Comparison of ENCODE assay signal across 11 cellular contexts in genomic region chr3:14810795-14811661, GRCh38. TPM values are rescaled to one million over a fixed set of nuclear protein-coding genes. Genes with fewer than 3 reads are reported as not detected.
A peak's percentile ranks its signal among the peaks of the same experiment; 100 is the strongest.
DNase-seq lines count a peak whose midpoint lies in the region; TF ChIP-seq lines count a peak whose summit lies in the region.
"Had no signal": no experiment of that assay in that cellular context is flagged by ENCODE, and none has a peak within 500 bp of the region (broad histone marks: within the 10 kb centered on the region; RNA-seq: fewer than 3 reads in every experiment).

No MANE protein-coding gene starts in this region.

- H3K36me3 ChIP-seq in ACC112 (ENCODE audit: insufficient read depth, low read length) = no peaks in the 10 kb centered on the region
- H3K36me3 ChIP-seq: BE2C had no signal

- DNase-seq in astrocyte of the hippocampus (ENCODE audit: low read depth, low spot score) (peak; percentile 22), posterior vena cava (ENCODE audit: low spot score) (peak; percentile 80), DMS153 (lab: John Stamatoyannopoulos, UW) (no peak), NCI-H1436 (lab: John Stamatoyannopoulos, UW) (no peak), NCI-H2081 (lab: John Stamatoyannopoulos, UW) (no peak), GM10248 (ENCODE audit: extremely low spot score) (no peak)
- DNase-seq: BE2C; central memory CD4-positive, alpha-beta T cell; islet precursor cell had no signal

- peak overlapping the region; percentile 6; the same call in 1 of the 2 replicates for H3K4me3 ChIP-seq in ACC112 (ENCODE audit: low read depth, low read length)
- peak overlapping the region; percentile 66 for H3K4me3 ChIP-seq in iPS-11a (ENCODE audit: low read depth, low read length)

- H3K27me3 ChIP-seq in ACC112 (ENCODE audit: insufficient read depth, low read length) = peaks cover 82% of the 10 kb centered on the region

- TF ChIP-seq CTCF in GM10248 (IDR thresholded peaks at IDR 0.05; ENCODE audit: control extremely low read depth, extremely low read depth, low read depth, missing control alignments) = no peak

- no peaks in the 10 kb centered on the region for H3K79me2 ChIP-seq in ACC112 (ENCODE audit: control insufficient read depth, insufficient read depth, low read length, unreplicated experiment)

- intact Hi-C loops in posterior vena cava (cut with DNase I) = no loop called here

- POLR2A ChIA-PET in GM10248 (lab: Yijun Ruan, JAX) = no interaction called here

- no peak overlapping the region for H3K27ac ChIP-seq in ACC112 (ENCODE audit: low read depth, low read length)

- CTCF ChIA-PET in GM10248 (lab: Yijun Ruan, JAX) = interaction anchor here (1.2 kb wide), 1 partner anchor 110 kb away, joined by 3 read pairs; no protein-coding TSS in a partner anchor

- H2AFZ ChIP-seq in ACC112 (ENCODE audit: low read length, unreplicated experiment) = no peak overlapping the region

- peaks cover 3% of the 10 kb centered on the region for H3K4me1 ChIP-seq in ACC112 (ENCODE audit: control insufficient read depth, insufficient read depth, low read length, unreplicated experiment)
- H3K4me1 ChIP-seq: BE2C had no signal

RNA-seq across cellular contexts. Expression of gene FGD5, which starts 7.7 kb away (rescaled TPM):
- total RNA-seq in posterior vena cava = 10 to 100 TPM; 34.7 to 35.4 TPM

Comparison
In these comparisons a context has a peak if more than half of its experiments do, and no peak if none do; other contexts are left out.
1. DNase-seq: peak in astrocyte of the hippocampus (single experiment) and posterior vena cava (single experiment); none in DMS153 (single experiment), NCI-H1436 (single experiment), NCI-H2081 (0 of 2) and GM10248 (single experiment).